22 cellular contexts compared by ENCODE assay signal in genomic region chr17:12116143-12116542, GRCh38.
"Had no signal": no experiment of that assay in that cellular context is flagged by ENCODE, and none has a peak within 500 bp of the region (broad histone marks: within the 10 kb centered on the region; RNA-seq: fewer than 3 reads in every experiment).

No MANE protein-coding gene starts in this region.

- H3K36me3 ChIP-seq: prostate gland had no signal

- H3K9me3 ChIP-seq: gastrocnemius medialis, lower lobe of right lung, prostate gland, spleen, testis, tibial artery had no signal

- DNase-seq: dermis blood vessel endothelial cell; effector memory CD4-positive, alpha-beta T cell; gastrocnemius medialis; head of caudate nucleus; kidney glomerular epithelial cell; left colon; left ventricle myocardium superior; lower lobe of right lung; naive thymus-derived CD8-positive, alpha-beta T cell; nephron progenitor cell; nucleus accumbens; right cardiac atrium; spleen; stimulated activated CD4-positive, alpha-beta T cell treated with anti-CD3 and anti-CD28 coated beads, Interleukin-4, amount 100 ng/mL, for 4 hours; stimulated activated naive CD8-positive, alpha-beta T cell treated with anti-CD3 and anti-CD28 coated beads, Interleukin-15, Interleukin-2, amounts not matched to agents 100 U/mL and 50 U/mL, for 24 hours; substantia nigra; testis; tibial artery had no signal

- H3K4me3 ChIP-seq: coronary artery, gastrocnemius medialis, lower lobe of right lung, prostate gland, skin epidermis, spleen, testis, tibial artery had no signal

- H3K4me1 ChIP-seq: gastrocnemius medialis, lower lobe of right lung, prostate gland, spleen, testis, tibial artery had no signal

- H3K27ac ChIP-seq: coronary artery, gastrocnemius medialis, lower lobe of right lung, prostate gland, skin epidermis, spleen, testis, tibial artery had no signal

- ATAC-seq: gastrocnemius medialis; left colon; lower lobe of right lung; naive thymus-derived CD8-positive, alpha-beta T cell; right cardiac atrium; stimulated activated memory B cell treated with anti-CD40 and anti-IgM and Interleukin-4, amounts not matched to agents 10 μg/mL and 1 μg/mL and 100 μg/mL, for 72 hours; stimulated activated naive CD8-positive, alpha-beta T cell treated with anti-CD3 and anti-CD28 coated beads, Interleukin-15, Interleukin-2, amounts not matched to agents 100 U/mL and 50 U/mL, for 24 hours had no signal

- H3K27me3 ChIP-seq: gastrocnemius medialis, spleen, testis, tibial artery had no signal
